Comparison of ENCODE assay signal across 2 cellular contexts in genomic region chr20:53794529-53795115, GRCh38.
TF ChIP-seq lines count a peak whose summit lies in the region.

No MANE protein-coding gene starts in this region.

TF ChIP-seq in IMR-90, 13 proteins besides CTCF, POLR2A, EP300 and RAD21:
- TF ChIP-seq CHD1 (IDR thresholded peaks at IDR 0.05; ENCODE audit: low read depth, low read length) (no peak), USF2 (IDR thresholded peaks at IDR 0.05; ENCODE audit: low read depth, low read length) (no peak), BHLHE40 (IDR thresholded peaks at IDR 0.05; ENCODE audit: low read depth, low read length) (no peak)

TF ChIP-seq in H1, 55 proteins besides CTCF, POLR2A, EP300 and RAD21:
- no peak for TF ChIP-seq BCL11A (IDR thresholded peaks at IDR 0.05; ENCODE audit: low read depth in 2 of 2, low read length in 2 of 2)
- TF ChIP-seq KDM5A (IDR thresholded peaks at IDR 0.05; ENCODE audit: low read length) = no peak
- TF ChIP-seq RBBP5 (IDR thresholded peaks at IDR 0.05; ENCODE audit: borderline replicate concordance, low read depth, low read length) = no peak
- no peak for TF ChIP-seq SIRT6 (IDR thresholded peaks at IDR 0.05; ENCODE audit: low read length)
- no peak for TF ChIP-seq RXRA (IDR thresholded peaks at IDR 0.05; ENCODE audit: insufficient read depth, low read depth, low read length)
- TF ChIP-seq ASH2L (IDR thresholded peaks at IDR 0.05; ENCODE audit: low read length) = no peak
- no peak for TF ChIP-seq RFX5 (IDR thresholded peaks at IDR 0.05; ENCODE audit: borderline replicate concordance, low read depth, low read length)
- no peak for TF ChIP-seq KDM1A (IDR thresholded peaks at IDR 0.05; ENCODE audit: borderline replicate concordance, low read length)
- TF ChIP-seq NANOG (IDR thresholded peaks at IDR 0.05; ENCODE audit: insufficient read depth, low read depth, low read length, poor library complexity, severe bottlenecking) = no peak
- no peak for TF ChIP-seq EZH2 (IDR thresholded peaks at IDR 0.05; ENCODE audit: low read depth, low read length, severe bottlenecking)
- no peak for TF ChIP-seq E2F6 (IDR thresholded peaks at IDR 0.05)
- TF ChIP-seq ATF2 (IDR thresholded peaks at IDR 0.05; ENCODE audit: low read length) = no peak
- TF ChIP-seq TAF7 (optimal IDR thresholded peaks at IDR 0.05; ENCODE audit: borderline replicate concordance, low read depth, low read length) = no peak
- no peak for TF ChIP-seq YY1 (IDR thresholded peaks at IDR 0.05; ENCODE audit: low read depth, low read length)
- TF ChIP-seq GTF2F1 (IDR thresholded peaks at IDR 0.05; ENCODE audit: borderline replicate concordance, low read depth, low read length) = no peak
- no peak for TF ChIP-seq POU5F1 (IDR thresholded peaks at IDR 0.05; ENCODE audit: low read depth, low read length)
- no peak for TF ChIP-seq JUN (IDR thresholded peaks at IDR 0.05; ENCODE audit: low read depth, low read length)
- no peak for TF ChIP-seq SUZ12 (IDR thresholded peaks at IDR 0.05; ENCODE audit: low read length)
TF ChIP-seq in H1: peak in this region for 0.
